In genomic region chr20:1565461-1565860, GRCh38 we compare ENCODE assay signal across 38 cellular contexts. TPM values are rescaled to one million over a fixed set of nuclear protein-coding genes. Genes with fewer than 3 reads are reported as not detected.
"Had no signal": no experiment of that assay in that cellular context is flagged by ENCODE, and none has a peak within 500 bp of the region (broad histone marks: within the 10 kb centered on the region; RNA-seq: fewer than 3 reads in every experiment).

No MANE protein-coding gene starts in this region.

- H3K4me1 ChIP-seq: ascending aorta, gastroesophageal sphincter, stomach, thyroid gland, upper lobe of right lung had no signal

- H3K4me3 ChIP-seq: ascending aorta, cardiac muscle cell, coronary artery, gastroesophageal sphincter, left lung, lower lobe of right lung, mucosa of descending colon, skin epidermis, stomach, thyroid gland, upper lobe of right lung had no signal

- H3K27me3 Mint-ChIP-seq: activated naive CD4-positive, alpha-beta T cell treated with anti-CD3 and anti-CD28 coated beads, Interleukin-2, amount 10 ng/mL, durations not matched to agents 7 days and 5 days; activated naive CD8-positive, alpha-beta T cell treated with anti-CD3 and anti-CD28 coated beads, Interleukin-2, amount 10 ng/mL, durations not matched to agents 7 days and 5 days; activated T-cell treated with anti-CD3 and anti-CD28 coated beads, Interleukin-2, amount 50 U/mL, for 24 hours had no signal

- H3K4me3 Mint-ChIP-seq: activated CD4-positive, alpha-beta memory T cell treated with anti-CD3 and anti-CD28 coated beads, Interleukin-2, amount 10 ng/mL, durations not matched to agents 7 days and 5 days; activated naive CD4-positive, alpha-beta T cell treated with anti-CD3 and anti-CD28 coated beads, Interleukin-2, amount 10 ng/mL, durations not matched to agents 7 days and 5 days; activated naive CD8-positive, alpha-beta T cell treated with anti-CD3 and anti-CD28 coated beads, Interleukin-2, amount 10 ng/mL, durations not matched to agents 7 days and 5 days; activated T-cell treated with anti-CD3 and anti-CD28 coated beads, Interleukin-2, amount 50 U/mL, for 24 hours; brain; effector memory CD8-positive, alpha-beta T cell; natural killer cell treated with Interleukin-12 subunit alpha and Interleukin-12 subunit beta and Interleukin-15 and Interleukin-18, amount 100 ng/mL, for 72 hours; stimulated activated naive B cell treated with anti-CD40 and anti-IgM and Interleukin-4, amounts not matched to agents 10 μg/mL and 1 μg/mL and 100 μg/mL, for 72 hours; T-helper 1 cell treated with Interleukin-12 subunit alpha and Interleukin-12 subunit beta and Interleukin-4 antibody, amounts not matched to agents 30 μg/mL and 1 μg/mL, for 36 hours had no signal

- H3K36me3 ChIP-seq: ascending aorta, cardiac muscle cell, gastroesophageal sphincter, lower lobe of right lung, stomach, thyroid gland, upper lobe of right lung had no signal

- H3K9me3 Mint-ChIP-seq: effector memory CD8-positive, alpha-beta T cell; natural killer cell treated with Interleukin-12 subunit alpha and Interleukin-12 subunit beta and Interleukin-15 and Interleukin-18, amount 100 ng/mL, for 72 hours had no signal

- DNase-seq: activated CD4-positive, alpha-beta memory T cell treated with anti-CD3 and anti-CD28 coated beads, Interleukin-2, amount 10 ng/mL, durations not matched to agents 7 days and 5 days; activated CD4-positive, alpha-beta T cell treated with anti-CD3 and anti-CD28 coated beads for 48 hours; activated CD8-positive, alpha-beta memory T cell treated with anti-CD3 and anti-CD28 coated beads, Interleukin-2, amount 50 U/mL, for 48 hours; activated gamma-delta T cell; activated naive CD4-positive, alpha-beta T cell treated with anti-CD3 and anti-CD28 coated beads, Interleukin-2, amount 10 ng/mL, durations not matched to agents 7 days and 5 days; activated naive CD8-positive, alpha-beta T cell treated with anti-CD3 and anti-CD28 coated beads, Interleukin-2, amount 10 ng/mL, durations not matched to agents 7 days and 5 days; activated T-cell treated with anti-CD3 and anti-CD28 coated beads, Interleukin-2, amount 50 U/mL, for 24 hours; effector memory CD8-positive, alpha-beta T cell; head of caudate nucleus; hypothalamus; left lung; lower lobe of right lung; mucosa of descending colon; posterior cingulate gyrus; right cardiac atrium; stimulated activated CD4-positive, alpha-beta T cell treated with anti-CD3 and anti-CD28 coated beads, Interleukin-4, amount 100 ng/mL, for 24 hours; stimulated activated naive B cell treated with anti-CD40 and anti-IgM and Interleukin-4, amounts not matched to agents 10 μg/mL and 1 μg/mL and 100 μg/mL, for 72 hours; stomach; T-helper 9 cell; thyroid gland; upper lobe of right lung had no signal

- ATAC-seq: effector memory CD8-positive, alpha-beta T cell; gastroesophageal sphincter; left lung; lower lobe of right lung; mucosa of descending colon; natural killer cell treated with Interleukin-12 subunit alpha and Interleukin-12 subunit beta and Interleukin-15 and Interleukin-18, amount 100 ng/mL, for 72 hours; right cardiac atrium; stimulated activated naive B cell treated with anti-CD40 and anti-IgM and Interleukin-4, amounts not matched to agents 10 μg/mL and 1 μg/mL and 100 μg/mL, for 72 hours; upper lobe of right lung had no signal

- H3K27ac Mint-ChIP-seq: activated CD4-positive, alpha-beta memory T cell treated with anti-CD3 and anti-CD28 coated beads, Interleukin-2, amount 10 ng/mL, durations not matched to agents 7 days and 5 days; activated naive CD4-positive, alpha-beta T cell treated with anti-CD3 and anti-CD28 coated beads, Interleukin-2, amount 10 ng/mL, durations not matched to agents 7 days and 5 days; activated naive CD8-positive, alpha-beta T cell treated with anti-CD3 and anti-CD28 coated beads, Interleukin-2, amount 10 ng/mL, durations not matched to agents 7 days and 5 days; activated T-cell treated with anti-CD3 and anti-CD28 coated beads, Interleukin-2, amount 50 U/mL, for 24 hours; brain; natural killer cell treated with Interleukin-12 subunit alpha and Interleukin-12 subunit beta and Interleukin-15 and Interleukin-18, amount 100 ng/mL, for 72 hours; T-helper 1 cell treated with Interleukin-12 subunit alpha and Interleukin-12 subunit beta and Interleukin-4 antibody, amounts not matched to agents 30 μg/mL and 1 μg/mL, for 36 hours had no signal

- FAIRE-seq: TTC549 had no signal

- H3K9me3 ChIP-seq: ascending aorta, gastroesophageal sphincter, left lung, lower lobe of right lung, mucosa of descending colon, stomach, thyroid gland, upper lobe of right lung had no signal

- H3K27ac ChIP-seq: ascending aorta, cardiac muscle cell, coronary artery, gastroesophageal sphincter, left lung, lower lobe of right lung, skin epidermis, stomach, thyroid gland, upper lobe of right lung, VCaP had no signal

- H3K36me3 Mint-ChIP-seq: brain; natural killer cell treated with Interleukin-12 subunit alpha and Interleukin-12 subunit beta and Interleukin-15 and Interleukin-18, amount 100 ng/mL, for 72 hours had no signal

- H3K27me3 ChIP-seq: ascending aorta, cardiac muscle cell, left lung, thyroid gland, upper lobe of right lung had no signal

- H3K4me1 Mint-ChIP-seq: activated CD4-positive, alpha-beta memory T cell treated with anti-CD3 and anti-CD28 coated beads, Interleukin-2, amount 10 ng/mL, durations not matched to agents 7 days and 5 days; activated naive CD4-positive, alpha-beta T cell treated with anti-CD3 and anti-CD28 coated beads, Interleukin-2, amount 10 ng/mL, durations not matched to agents 7 days and 5 days; brain had no signal

RNA-seq across cellular contexts. Expression of gene SIRPD, which starts 8.0 kb away (rescaled TPM):
- total RNA-seq: ascending aorta; cardiac muscle cell; cerebellum; fibroblast of lung; fibroblast of villous mesenchyme; kidney epithelial cell; mucosa of descending colon; myocyte; natural killer cell treated with Interleukin-12 subunit alpha and Interleukin-12 subunit beta and Interleukin-15 and Interleukin-18, amount 100 ng/mL, for 72 hours; osteoblast; right cardiac atrium; thyroid gland had no signal
- polyA plus RNA-seq: cardiac muscle cell, esophagus, fibroblast of lung, right cardiac atrium, stomach had no signal

RNA-seq across cellular contexts. Expression of gene SIRPB1, which starts 54.3 kb away (rescaled TPM):
- total RNA-seq: cardiac muscle cell, fibroblast of villous mesenchyme had no signal
- polyA plus RNA-seq: cardiac muscle cell, fibroblast of lung had no signal
